Comparison of ENCODE assay signal across 2 cellular contexts in the genomic region with DNA sequence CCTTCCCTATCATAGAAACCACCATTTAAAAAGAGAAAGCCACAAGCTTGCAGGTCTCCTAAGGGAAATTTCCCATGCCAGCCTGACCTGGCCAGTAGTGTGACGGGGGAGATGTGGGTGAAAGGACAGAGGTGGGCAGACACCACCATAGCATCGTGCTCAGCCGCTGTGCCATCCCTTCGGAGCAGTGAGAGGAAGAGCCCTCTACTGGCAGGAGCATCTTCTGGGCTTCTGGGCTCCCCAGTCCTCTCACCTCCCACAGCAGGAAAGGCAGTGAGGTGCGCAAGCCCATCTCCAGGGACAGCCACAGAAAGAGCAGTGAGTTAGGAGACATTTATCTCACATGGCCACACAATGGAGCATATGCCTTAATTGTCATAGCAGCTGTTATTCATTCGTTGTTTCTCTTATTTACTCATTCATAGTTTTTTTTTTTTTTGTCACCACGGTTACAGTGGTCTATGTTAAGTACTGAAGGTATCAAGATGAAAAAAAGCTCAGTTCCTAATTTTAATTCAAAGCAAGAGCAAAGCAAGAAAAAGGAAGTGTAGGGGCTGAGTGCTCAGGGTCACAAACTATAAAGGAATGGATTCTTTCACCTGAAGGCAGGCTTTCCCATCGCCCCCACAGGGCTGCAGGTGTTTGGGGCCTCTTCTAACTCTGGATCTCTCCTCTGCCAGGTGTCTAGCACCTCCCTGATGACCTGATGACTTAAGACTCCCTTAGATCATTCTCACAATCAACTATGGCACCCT.
TF ChIP-seq lines count a peak whose summit lies in the region.

No MANE protein-coding gene starts in this region.

TF ChIP-seq in HCT116, 20 proteins besides CTCF, POLR2A, EP300 and RAD21 (continued from another document):
- TF ChIP-seq, protein P1, sequence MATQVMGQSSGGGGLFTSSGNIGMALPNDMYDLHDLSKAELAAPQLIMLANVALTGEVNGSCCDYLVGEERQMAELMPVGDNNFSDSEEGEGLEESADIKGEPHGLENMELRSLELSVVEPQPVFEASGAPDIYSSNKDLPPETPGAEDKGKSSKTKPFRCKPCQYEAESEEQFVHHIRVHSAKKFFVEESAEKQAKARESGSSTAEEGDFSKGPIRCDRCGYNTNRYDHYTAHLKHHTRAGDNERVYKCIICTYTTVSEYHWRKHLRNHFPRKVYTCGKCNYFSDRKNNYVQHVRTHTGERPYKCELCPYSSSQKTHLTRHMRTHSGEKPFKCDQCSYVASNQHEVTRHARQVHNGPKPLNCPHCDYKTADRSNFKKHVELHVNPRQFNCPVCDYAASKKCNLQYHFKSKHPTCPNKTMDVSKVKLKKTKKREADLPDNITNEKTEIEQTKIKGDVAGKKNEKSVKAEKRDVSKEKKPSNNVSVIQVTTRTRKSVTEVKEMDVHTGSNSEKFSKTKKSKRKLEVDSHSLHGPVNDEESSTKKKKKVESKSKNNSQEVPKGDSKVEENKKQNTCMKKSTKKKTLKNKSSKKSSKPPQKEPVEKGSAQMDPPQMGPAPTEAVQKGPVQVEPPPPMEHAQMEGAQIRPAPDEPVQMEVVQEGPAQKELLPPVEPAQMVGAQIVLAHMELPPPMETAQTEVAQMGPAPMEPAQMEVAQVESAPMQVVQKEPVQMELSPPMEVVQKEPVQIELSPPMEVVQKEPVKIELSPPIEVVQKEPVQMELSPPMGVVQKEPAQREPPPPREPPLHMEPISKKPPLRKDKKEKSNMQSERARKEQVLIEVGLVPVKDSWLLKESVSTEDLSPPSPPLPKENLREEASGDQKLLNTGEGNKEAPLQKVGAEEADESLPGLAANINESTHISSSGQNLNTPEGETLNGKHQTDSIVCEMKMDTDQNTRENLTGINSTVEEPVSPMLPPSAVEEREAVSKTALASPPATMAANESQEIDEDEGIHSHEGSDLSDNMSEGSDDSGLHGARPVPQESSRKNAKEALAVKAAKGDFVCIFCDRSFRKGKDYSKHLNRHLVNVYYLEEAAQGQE (IDR thresholded peaks at IDR 0.05; ENCODE audit: low read depth) = no peak
- TF ChIP-seq ZFX (IDR thresholded peaks at IDR 0.05) (no peak), EZH2 (IDR thresholded peaks at IDR 0.05) (no peak), SIN3A (IDR thresholded peaks at IDR 0.05; ENCODE audit: low read depth) (no peak), TCF7L2 (IDR thresholded peaks at IDR 0.05; ENCODE audit: borderline replicate concordance, extremely low read depth, insufficient read depth, insufficient read length) (no peak), FOSL1 (IDR thresholded peaks at IDR 0.05; ENCODE audit: low read depth) (no peak), YY1 (IDR thresholded peaks at IDR 0.05; ENCODE audit: extremely low read depth, insufficient replicate concordance, low read depth, low read length) (no peak), SP1 (IDR thresholded peaks at IDR 0.05; ENCODE audit: low read depth) (no peak), ZBTB33 (IDR thresholded peaks at IDR 0.05; ENCODE audit: extremely low read depth, insufficient replicate concordance, low read length) (no peak), MAX (IDR thresholded peaks at IDR 0.05) (no peak)

TF ChIP-seq in WTC11, 78 proteins besides CTCF, POLR2A, EP300 and RAD21 (continued from another document):
- TF ChIP-seq TEAD4 (CRISPR knock-in tag; IDR thresholded peaks at IDR 0.05) = no peak
- TF ChIP-seq FOXP1 (CRISPR knock-in tag; IDR thresholded peaks at IDR 0.05; ENCODE audit: borderline replicate concordance) = no peak
- no peak for TF ChIP-seq ESRRA (CRISPR knock-in tag; IDR thresholded peaks at IDR 0.05; ENCODE audit: borderline replicate concordance)
- TF ChIP-seq E2F1 (CRISPR knock-in tag; IDR thresholded peaks at IDR 0.05) = no peak
- TF ChIP-seq JUN (CRISPR knock-in tag; IDR thresholded peaks at IDR 0.05) = no peak
- TF ChIP-seq ZNF423 (CRISPR knock-in tag; IDR thresholded peaks at IDR 0.05) = no peak
- TF ChIP-seq NFATC4 (CRISPR knock-in tag; IDR thresholded peaks at IDR 0.05) = no peak
- TF ChIP-seq, protein P2, sequence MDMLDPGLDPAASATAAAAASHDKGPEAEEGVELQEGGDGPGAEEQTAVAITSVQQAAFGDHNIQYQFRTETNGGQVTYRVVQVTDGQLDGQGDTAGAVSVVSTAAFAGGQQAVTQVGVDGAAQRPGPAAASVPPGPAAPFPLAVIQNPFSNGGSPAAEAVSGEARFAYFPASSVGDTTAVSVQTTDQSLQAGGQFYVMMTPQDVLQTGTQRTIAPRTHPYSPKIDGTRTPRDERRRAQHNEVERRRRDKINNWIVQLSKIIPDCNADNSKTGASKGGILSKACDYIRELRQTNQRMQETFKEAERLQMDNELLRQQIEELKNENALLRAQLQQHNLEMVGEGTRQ (CRISPR knock-in tag; IDR thresholded peaks at IDR 0.05) = no peak
- TF ChIP-seq, protein P3, sequence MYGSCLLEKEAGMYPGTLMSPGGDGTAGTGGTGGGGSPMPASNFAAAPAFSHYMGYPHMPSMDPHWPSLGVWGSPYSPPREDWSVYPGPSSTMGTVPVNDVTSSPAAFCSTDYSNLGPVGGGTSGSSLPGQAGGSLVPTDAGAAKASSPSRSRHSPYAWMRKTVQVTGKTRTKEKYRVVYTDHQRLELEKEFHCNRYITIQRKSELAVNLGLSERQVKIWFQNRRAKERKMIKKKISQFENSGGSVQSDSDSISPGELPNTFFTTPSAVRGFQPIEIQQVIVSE (CRISPR knock-in tag; IDR thresholded peaks at IDR 0.05; ENCODE audit: borderline replicate concordance) = no peak
- TF ChIP-seq, protein P4, sequence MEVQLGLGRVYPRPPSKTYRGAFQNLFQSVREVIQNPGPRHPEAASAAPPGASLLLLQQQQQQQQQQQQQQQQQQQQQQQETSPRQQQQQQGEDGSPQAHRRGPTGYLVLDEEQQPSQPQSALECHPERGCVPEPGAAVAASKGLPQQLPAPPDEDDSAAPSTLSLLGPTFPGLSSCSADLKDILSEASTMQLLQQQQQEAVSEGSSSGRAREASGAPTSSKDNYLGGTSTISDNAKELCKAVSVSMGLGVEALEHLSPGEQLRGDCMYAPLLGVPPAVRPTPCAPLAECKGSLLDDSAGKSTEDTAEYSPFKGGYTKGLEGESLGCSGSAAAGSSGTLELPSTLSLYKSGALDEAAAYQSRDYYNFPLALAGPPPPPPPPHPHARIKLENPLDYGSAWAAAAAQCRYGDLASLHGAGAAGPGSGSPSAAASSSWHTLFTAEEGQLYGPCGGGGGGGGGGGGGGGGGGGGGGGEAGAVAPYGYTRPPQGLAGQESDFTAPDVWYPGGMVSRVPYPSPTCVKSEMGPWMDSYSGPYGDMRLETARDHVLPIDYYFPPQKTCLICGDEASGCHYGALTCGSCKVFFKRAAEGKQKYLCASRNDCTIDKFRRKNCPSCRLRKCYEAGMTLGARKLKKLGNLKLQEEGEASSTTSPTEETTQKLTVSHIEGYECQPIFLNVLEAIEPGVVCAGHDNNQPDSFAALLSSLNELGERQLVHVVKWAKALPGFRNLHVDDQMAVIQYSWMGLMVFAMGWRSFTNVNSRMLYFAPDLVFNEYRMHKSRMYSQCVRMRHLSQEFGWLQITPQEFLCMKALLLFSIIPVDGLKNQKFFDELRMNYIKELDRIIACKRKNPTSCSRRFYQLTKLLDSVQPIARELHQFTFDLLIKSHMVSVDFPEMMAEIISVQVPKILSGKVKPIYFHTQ (CRISPR knock-in tag; IDR thresholded peaks at IDR 0.05) = no peak
- TF ChIP-seq, protein P5, sequence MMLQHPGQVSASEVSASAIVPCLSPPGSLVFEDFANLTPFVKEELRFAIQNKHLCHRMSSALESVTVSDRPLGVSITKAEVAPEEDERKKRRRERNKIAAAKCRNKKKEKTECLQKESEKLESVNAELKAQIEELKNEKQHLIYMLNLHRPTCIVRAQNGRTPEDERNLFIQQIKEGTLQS (CRISPR knock-in tag; conservative IDR thresholded peaks at IDR 0.05) = no peak
- no peak for TF ChIP-seq FOXK1 (CRISPR knock-in tag; IDR thresholded peaks at IDR 0.05)
